8 cellular contexts compared by ENCODE assay signal in genomic region chr2:26720322-26721166, GRCh38. TPM values are rescaled to one million over a fixed set of nuclear protein-coding genes. Genes with fewer than 3 reads are reported as not detected.
A peak's percentile ranks its signal among the peaks of the same experiment; 100 is the strongest.
DNase-seq lines count a peak whose midpoint lies in the region; ATAC-seq and TF ChIP-seq lines count a peak whose summit lies in the region.

No MANE protein-coding gene starts in this region.

- no peak overlapping the region for H3K4me3 Mint-ChIP-seq in stimulated activated naive CD8-positive, alpha-beta T cell treated with anti-CD3 and anti-CD28 coated beads, Interleukin-15, amount 100 ng/mL, for 72 hours

- TF ChIP-seq CTCF in Panc1 (IDR thresholded peaks at IDR 0.05): no peak
- no peak for TF ChIP-seq CTCF in gastroesophageal sphincter (IDR thresholded peaks at IDR 0.05)
- no peak for TF ChIP-seq CTCF in parathyroid adenoma (IDR thresholded peaks at IDR 0.05)

- no peak for TF ChIP-seq POLR2A in gastroesophageal sphincter (IDR thresholded peaks at IDR 0.05)

- ATAC-seq in Panc1 (peak; percentile 55), gastroesophageal sphincter (peak; percentile 87), GM21737 (IDR thresholded peaks at IDR 0.05; ENCODE audit: unreplicated experiment) (no peak), HG03139 (IDR thresholded peaks at IDR 0.05; ENCODE audit: unreplicated experiment) (no peak)
- no peak for ATAC-seq in stimulated activated naive CD8-positive, alpha-beta T cell treated with anti-CD3 and anti-CD28 coated beads, Interleukin-15, amount 100 ng/mL, for 72 hours

- TF ChIP-seq EP300 in gastroesophageal sphincter (IDR thresholded peaks at IDR 0.05): peak; percentile 68

- in situ Hi-C loops in Panc1 (cut with HindIII; ENCODE audit: low pct_unique_long_range_greater_than_20kb, low sequenced_read_pairs): no loop called here

- peak overlapping the region in 1 of 2 donors; percentile 32 for H3K27ac Mint-ChIP-seq in stimulated activated naive CD8-positive, alpha-beta T cell treated with anti-CD3 and anti-CD28 coated beads, Interleukin-15, amount 100 ng/mL, for 72 hours

- POLR2A ChIA-PET in Panc1 (lab: Charles Lee): no interaction called here

- H3K4me1 ChIP-seq in Panc1 (ENCODE audit: control insufficient read depth, insufficient read depth, low read length): peaks cover 79% of the 10 kb centered on the region
- H3K4me1 ChIP-seq in gastroesophageal sphincter: peaks cover 5 to 91% (median 44%) of the 10 kb centered on the region in 3 donors
- H3K4me1 ChIP-seq in parathyroid adenoma: peaks cover 74% of the 10 kb centered on the region

- H3K4me3 ChIP-seq in Panc1 (ENCODE audit: low read depth in 2 of 2, low read length in 2 of 2) (no peak overlapping the region), gastroesophageal sphincter (no peak overlapping the region), parathyroid adenoma (ENCODE audit: low read depth, low read length) (no peak overlapping the region)

- peaks cover 13% of the 10 kb centered on the region for H3K79me2 ChIP-seq in parathyroid adenoma

- no peak overlapping the region for H3K9ac ChIP-seq in parathyroid adenoma

- 13% methylated on average over 5 of the region's 7 CpGs; no CpG with 5 or more reads in 1 of the 2 donors for WGBS in gastroesophageal sphincter (ENCODE audit: low coverage in 1 of 2), 2 donors

- BruUV-seq in Panc1 (replicated peaks; lab: Mats Ljungman, UMichigan): no TSS peak

- H3K27me3 ChIP-seq in Panc1 (ENCODE audit: control insufficient read depth, insufficient read depth, low read length) (no peaks in the 10 kb centered on the region), gastroesophageal sphincter (no peaks in the 10 kb centered on the region), parathyroid adenoma (ENCODE audit: control insufficient read depth, insufficient read depth, low read length) (no peaks in the 10 kb centered on the region)

- CTCF ChIA-PET in Panc1 (lab: Charles Lee): interaction anchor here (0.6 kb wide), 3 partner anchors 9 to 826 kb away, joined by 3 read pairs; no protein-coding TSS in a partner anchor

- no peaks in the 10 kb centered on the region for H3K9me3 Mint-ChIP-seq in stimulated activated naive CD8-positive, alpha-beta T cell treated with anti-CD3 and anti-CD28 coated beads, Interleukin-15, amount 100 ng/mL, for 72 hours

- H3K9me3 ChIP-seq in Panc1 (ENCODE audit: control insufficient read depth, insufficient read depth, low read depth, low read length) (no peaks in the 10 kb centered on the region), gastroesophageal sphincter (no peaks in the 10 kb centered on the region), parathyroid adenoma (ENCODE audit: control insufficient read depth, low read length) (no peaks in the 10 kb centered on the region)

- DNase-seq in DMS 273 treated with DMSO at 0.1 percent for 48 hours (lab: John Stamatoyannopoulos, UW) (peak; percentile 8), Panc1 (ENCODE audit: low read depth, low spot score) (no peak), activated gamma-delta T cell (lab: John Stamatoyannopoulos, UW) (no peak)
- no peak for DNase-seq in stimulated activated naive CD8-positive, alpha-beta T cell treated with anti-CD3 and anti-CD28 coated beads, Interleukin-15, amount 100 ng/mL, for 72 hours

- intact Hi-C loops in Panc1 (cut with micrococcal nuclease; ENCODE audit: unreplicated experiment): no loop called here

- H3K27ac ChIP-seq in Panc1 (ENCODE audit: low read length) (peak overlapping the region; percentile 80), gastroesophageal sphincter (peak overlapping the region; percentile 71 to 86 (median 86)), parathyroid adenoma (peak overlapping the region; percentile 95)

- H3K4me1 Mint-ChIP-seq in stimulated activated naive CD8-positive, alpha-beta T cell treated with anti-CD3 and anti-CD28 coated beads, Interleukin-15, amount 100 ng/mL, for 72 hours: no peaks in the 10 kb centered on the region

- no peaks in the 10 kb centered on the region for H3K36me3 ChIP-seq in Panc1 (ENCODE audit: control insufficient read depth, insufficient read depth, low read length)
- no peaks in the 10 kb centered on the region for H3K36me3 ChIP-seq in gastroesophageal sphincter
- no peaks in the 10 kb centered on the region for H3K36me3 ChIP-seq in parathyroid adenoma (ENCODE audit: control insufficient read depth, insufficient read depth, low read length)

- H2AFZ ChIP-seq in parathyroid adenoma: peak overlapping the region; percentile 31

- peak overlapping the region; percentile 43 for H3K4me2 ChIP-seq in parathyroid adenoma (ENCODE audit: low read length)

- H3K27me3 Mint-ChIP-seq in stimulated activated naive CD8-positive, alpha-beta T cell treated with anti-CD3 and anti-CD28 coated beads, Interleukin-15, amount 100 ng/mL, for 72 hours: no peaks in the 10 kb centered on the region

RNA-seq across cellular contexts. Expression of gene KCNK3, which starts 28.0 kb away (rescaled TPM):
- 32.8 TPM for total RNA-seq in Panc1 (2021; ENCODE audit: unreplicated experiment)
- polyA plus RNA-seq in Panc1 (2012; ENCODE audit: insufficient read length): 44.4 TPM
- total RNA-seq in gastroesophageal sphincter: 10 to 100 TPM in 2 of 4 donors, 1 to 10 TPM in 2; 2.0 to 13.9 (median 9.8) TPM

RNA-seq across cellular contexts. Expression of gene SLC35F6, which starts 43.5 kb away (rescaled TPM):
- 67.3 TPM for total RNA-seq in Panc1 (2021; ENCODE audit: unreplicated experiment)
- 49.4 TPM for polyA plus RNA-seq in Panc1 (2012; ENCODE audit: insufficient read length)
- 10 to 100 TPM; 20.2 to 47.3 (median 38.2) TPM for total RNA-seq in gastroesophageal sphincter

Comparison
In these comparisons a context has a peak if more than half of its experiments do, and no peak if none do; other contexts are left out.
1. ATAC-seq: peak in Panc1 (single experiment) and gastroesophageal sphincter (single experiment); none in stimulated activated naive CD8-positive, alpha-beta T cell treated with anti-CD3 and anti-CD28 coated beads, Interleukin-15, amount 100 ng/mL, for 72 hours (single experiment), GM21737 (single experiment) and HG03139 (single experiment).
2. Peak in every context shown above with its lines, with median percentiles within 50 percentile points of each other: H3K27ac ChIP-seq.